ENCODE assay signal across 10 cellular contexts in genomic region chr16:31216552-31217530, GRCh38. TPM values are rescaled to one million over a fixed set of nuclear protein-coding genes. Genes with fewer than 3 reads are reported as not detected.
DNase-seq lines count a peak whose midpoint lies in the region; ATAC-seq and TF ChIP-seq lines count a peak whose summit lies in the region.
"Had no signal": no experiment of that assay in that cellular context is flagged by ENCODE, and none has a peak within 500 bp of the region (broad histone marks: within the 10 kb centered on the region; RNA-seq: fewer than 3 reads in every experiment).

Gene PYDC1 (minus strand): TSS chr16:31217135. CDS start chr16:31217028, 107 bp downstream.

- no peak within 1 kb of the TSS for H3K27ac Mint-ChIP-seq in stimulated activated naive CD8-positive, alpha-beta T cell treated with anti-CD3 and anti-CD28 coated beads, Interleukin-15, Interleukin-2, amounts not matched to agents 100 ng/mL and 50 ng/mL, for 24 hours

- DNase-seq in stimulated activated naive CD8-positive, alpha-beta T cell treated with anti-CD3 and anti-CD28 coated beads, Interleukin-15, Interleukin-2, amounts not matched to agents 100 U/mL and 50 U/mL, for 24 hours = no peak
- no peak for DNase-seq in coronary artery (ENCODE audit: low spot score)
- DNase-seq in NCI-H1092 treated with DMSO at 0.1 percent for 48 hours (lab: John Stamatoyannopoulos, UW) = no peak
- DNase-seq in NCI-H2227 treated with DMSO at 0.1 percent for 48 hours (lab: John Stamatoyannopoulos, UW) = no peak
- no peak for DNase-seq in HT-29 (ENCODE audit: low spot score)
- DNase-seq: KG1 had no signal

- no peak within 1 kb of the TSS for H3K27ac ChIP-seq in coronary artery
- H3K27ac ChIP-seq in muscle layer of duodenum (ENCODE audit: low read length) = no peak within 1 kb of the TSS

- H3K27me3 Mint-ChIP-seq in stimulated activated naive CD8-positive, alpha-beta T cell treated with anti-CD3 and anti-CD28 coated beads, Interleukin-15, Interleukin-2, amounts not matched to agents 100 ng/mL and 50 ng/mL, for 24 hours = peaks cover 62% of the 10 kb centered on the region

- no peaks in the 10 kb centered on the region for H3K9me3 ChIP-seq in muscle layer of duodenum (ENCODE audit: control insufficient read depth in 1 of 2, low read length in 2 of 2)

- peak within 1 kb of the TSS; percentile 80 for H3K4me3 Mint-ChIP-seq in stimulated activated naive CD8-positive, alpha-beta T cell treated with anti-CD3 and anti-CD28 coated beads, Interleukin-15, Interleukin-2, amounts not matched to agents 100 ng/mL and 50 ng/mL, for 24 hours

- H3K36me3 Mint-ChIP-seq in stimulated activated naive CD8-positive, alpha-beta T cell treated with anti-CD3 and anti-CD28 coated beads, Interleukin-15, Interleukin-2, amounts not matched to agents 100 ng/mL and 50 ng/mL, for 24 hours (ENCODE audit: low read depth) = no peaks in the 10 kb centered on the region

- peaks cover 25% of the 10 kb centered on the region for H3K27me3 ChIP-seq in muscle layer of duodenum (ENCODE audit: low read depth, low read length)

- no peak for TF ChIP-seq CTCF in coronary artery (IDR thresholded peaks at IDR 0.05)

- peaks cover 22% of the 10 kb centered on the region for H3K4me1 Mint-ChIP-seq in stimulated activated naive CD8-positive, alpha-beta T cell treated with anti-CD3 and anti-CD28 coated beads, Interleukin-15, Interleukin-2, amounts not matched to agents 100 ng/mL and 50 ng/mL, for 24 hours (ENCODE audit: low read depth)

- ATAC-seq in stimulated activated naive CD8-positive, alpha-beta T cell treated with anti-CD3 and anti-CD28 coated beads, Interleukin-15, Interleukin-2, amounts not matched to agents 100 U/mL and 50 U/mL, for 24 hours = no peak
- ATAC-seq in HG03025 (IDR thresholded peaks at IDR 0.05; ENCODE audit: low FRiP score, unreplicated experiment) = no peak

- no peaks in the 10 kb centered on the region for H3K9me3 Mint-ChIP-seq in stimulated activated naive CD8-positive, alpha-beta T cell treated with anti-CD3 and anti-CD28 coated beads, Interleukin-15, Interleukin-2, amounts not matched to agents 100 ng/mL and 50 ng/mL, for 24 hours

- H3K4me3 ChIP-seq in coronary artery (peak within 1 kb of the TSS; percentile 70), muscle layer of duodenum (ENCODE audit: low read depth in 1 of 2, low read length in 2 of 2) (peak within 1 kb of the TSS; percentile 30 to 75)

- H3K4me1 ChIP-seq in muscle layer of duodenum (ENCODE audit: control insufficient read depth in 1 of 2, insufficient read depth in 2 of 2, low read length in 2 of 2) = peaks cover 8 to 28% of the 10 kb centered on the region in 2 donors

- H3K36me3 ChIP-seq in muscle layer of duodenum (ENCODE audit: control insufficient read depth in 1 of 2, insufficient read depth in 2 of 2, low read length in 2 of 2) = no peaks in the 10 kb centered on the region

RNA-seq across cellular contexts. Expression of gene PYDC1, which starts in this region (rescaled TPM):
- total RNA-seq in HT-29 (2014; rRNA removed; shearing (Covaris generic)) = not detected in 2 replicates
- total RNA-seq: renal cortical epithelial cell had no signal
